2 cellular contexts compared by ENCODE assay signal in genomic region chr2:240604291-240604938, GRCh38.
TF ChIP-seq lines count a peak whose summit lies in the region.

No MANE protein-coding gene starts in this region.

TF ChIP-seq in GM23338, 12 proteins besides CTCF, POLR2A, EP300 and RAD21 (continued from another document):
- TF ChIP-seq POLR2AphosphoS5 (IDR thresholded peaks at IDR 0.05; ENCODE audit: low read depth) (no peak), EZH2 (IDR thresholded peaks at IDR 0.05; ENCODE audit: low read depth, unreplicated experiment) (no peak), JUNB (IDR thresholded peaks at IDR 0.05; ENCODE audit: unreplicated experiment) (no peak), REST (IDR thresholded peaks at IDR 0.05; ENCODE audit: unreplicated experiment) (peak; percentile 49), ZNF331 (CRISPR knock-in tag; IDR thresholded peaks at IDR 0.05; ENCODE audit: low read depth) (no peak), CREB1 (CRISPR knock-in tag; IDR thresholded peaks at IDR 0.05; ENCODE audit: low read depth) (no peak)
- TF ChIP-seq, protein P1, sequence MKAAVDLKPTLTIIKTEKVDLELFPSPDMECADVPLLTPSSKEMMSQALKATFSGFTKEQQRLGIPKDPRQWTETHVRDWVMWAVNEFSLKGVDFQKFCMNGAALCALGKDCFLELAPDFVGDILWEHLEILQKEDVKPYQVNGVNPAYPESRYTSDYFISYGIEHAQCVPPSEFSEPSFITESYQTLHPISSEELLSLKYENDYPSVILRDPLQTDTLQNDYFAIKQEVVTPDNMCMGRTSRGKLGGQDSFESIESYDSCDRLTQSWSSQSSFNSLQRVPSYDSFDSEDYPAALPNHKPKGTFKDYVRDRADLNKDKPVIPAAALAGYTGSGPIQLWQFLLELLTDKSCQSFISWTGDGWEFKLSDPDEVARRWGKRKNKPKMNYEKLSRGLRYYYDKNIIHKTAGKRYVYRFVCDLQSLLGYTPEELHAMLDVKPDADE (IDR thresholded peaks at IDR 0.05) = 0 out of 2 replicates have a peak, but pooled peaks have one; percentile 27
TF ChIP-seq in GM23338: peak in this region for 2.

TF ChIP-seq in SK-N-SH, 30 proteins besides CTCF, POLR2A, EP300 and RAD21:
- TF ChIP-seq ELF1 (IDR thresholded peaks at IDR 0.05) = peak; percentile 34; the same call in 1 of the 2 replicates
- no peak for TF ChIP-seq SIN3A (IDR thresholded peaks at IDR 0.05; ENCODE audit: borderline replicate concordance, low read depth, low read length)
- TF ChIP-seq CHD2 (IDR thresholded peaks at IDR 0.05; ENCODE audit: low read length, partially characterized antibody) = peak; percentile 42
- TF ChIP-seq NFIC (IDR thresholded peaks at IDR 0.05; ENCODE audit: borderline replicate concordance) = peak; percentile 88
- TF ChIP-seq POLR2AphosphoS5 (IDR thresholded peaks at IDR 0.05; ENCODE audit: low read depth, low read length) = no peak
- 0 out of 2 replicates have a peak, but pooled peaks have one; percentile 43 for TF ChIP-seq MXI1 (IDR thresholded peaks at IDR 0.05; ENCODE audit: low read depth, low read length)
- TF ChIP-seq REST (IDR thresholded peaks at IDR 0.05; ENCODE audit: low read depth, low read length) = peak; percentile 88
- peak; percentile 35; the same call in 1 of the 2 replicates for TF ChIP-seq SMC3 (IDR thresholded peaks at IDR 0.05; ENCODE audit: low read depth, low read length)
TF ChIP-seq in SK-N-SH: peak in this region for 6.
